Comparison of ENCODE assay signal across 31 cellular contexts in the genomic region with DNA sequence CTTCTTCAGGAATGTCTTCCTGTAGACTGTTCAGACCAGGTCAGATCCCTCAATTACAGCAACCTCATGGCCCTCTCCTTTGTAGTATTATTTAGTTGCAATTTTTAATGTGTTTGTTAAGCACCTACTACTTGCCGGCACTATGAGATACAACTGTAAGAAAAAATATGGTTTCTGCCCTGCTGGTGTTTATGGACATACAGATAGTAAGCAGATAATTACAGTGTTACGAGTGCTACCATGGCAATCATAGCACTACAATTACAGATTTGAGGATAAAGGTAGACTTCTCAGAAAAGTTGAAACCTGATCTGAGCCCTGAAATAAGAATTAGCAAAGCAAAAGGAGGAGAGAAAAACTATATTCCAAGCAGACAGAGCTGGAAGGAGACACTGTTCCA. TPM values are rescaled to one million over a fixed set of nuclear protein-coding genes. Genes with fewer than 3 reads are reported as not detected.
A peak's percentile ranks its signal among the peaks of the same experiment; 100 is the strongest.
DNase-seq lines count a peak whose midpoint lies in the region; ATAC-seq and TF ChIP-seq lines count a peak whose summit lies in the region.
"Had no signal": no experiment of that assay in that cellular context is flagged by ENCODE, and none has a peak within 500 bp of the region (broad histone marks: within the 10 kb centered on the region; RNA-seq: fewer than 3 reads in every experiment).

No MANE protein-coding gene starts in this region.

- H3K4me3 Mint-ChIP-seq in activated T-cell treated with anti-CD3 and anti-CD28 coated beads, Interleukin-2, amount 50 U/mL, for 24 hours = no peak overlapping the region
- no peak overlapping the region for H3K4me3 Mint-ChIP-seq in immature natural killer cell
- no peak overlapping the region for H3K4me3 Mint-ChIP-seq in type B pancreatic cell
- H3K4me3 Mint-ChIP-seq: activated CD4-positive, alpha-beta T cell treated with anti-CD3 and anti-CD28 coated beads, Interleukin-2, amount 10 ng/mL, durations not matched to agents 7 days and 5 days; activated CD8-positive, alpha-beta memory T cell treated with anti-CD3 and anti-CD28 coated beads, Interleukin-2, amount 10 ng/mL, durations not matched to agents 7 days and 5 days; activated naive CD8-positive, alpha-beta T cell; T-cell had no signal

- peak overlapping the region; percentile 2 for H3K27ac Mint-ChIP-seq in activated T-cell treated with anti-CD3 and anti-CD28 coated beads, Interleukin-2, amount 50 U/mL, for 24 hours
- H3K27ac Mint-ChIP-seq in immature natural killer cell (peak overlapping the region in 5 of 6 donors; percentile 4 to 99 (median 55)), type B pancreatic cell (peak overlapping the region; percentile 5)
- H3K27ac Mint-ChIP-seq: activated CD8-positive, alpha-beta memory T cell treated with anti-CD3 and anti-CD28 coated beads, Interleukin-2, amount 10 ng/mL, durations not matched to agents 7 days and 5 days had no signal

- no peaks in the 10 kb centered on the region for H3K9me3 Mint-ChIP-seq in activated T-cell treated with anti-CD3 and anti-CD28 coated beads, Interleukin-2, amount 50 U/mL, for 24 hours
- no peaks in the 10 kb centered on the region for H3K9me3 Mint-ChIP-seq in immature natural killer cell
- H3K9me3 Mint-ChIP-seq in type B pancreatic cell = peaks cover 4% of the 10 kb centered on the region
- H3K9me3 Mint-ChIP-seq: activated CD4-positive, alpha-beta T cell treated with anti-CD3 and anti-CD28 coated beads, Interleukin-2, amount 10 ng/mL, durations not matched to agents 7 days and 5 days; T-cell had no signal

- H3K36me3 Mint-ChIP-seq in activated T-cell treated with anti-CD3 and anti-CD28 coated beads, Interleukin-2, amount 50 U/mL, for 24 hours (ENCODE audit: low read depth) = peaks cover 19% of the 10 kb centered on the region
- H3K36me3 Mint-ChIP-seq in immature natural killer cell = peaks cover 0 to 7% (median 3%) of the 10 kb centered on the region in 3 donors
- peaks cover 10% of the 10 kb centered on the region for H3K36me3 Mint-ChIP-seq in type B pancreatic cell

- no peak for TF ChIP-seq CTCF in RWPE2 (IDR thresholded peaks at IDR 0.05; ENCODE audit: poor library complexity, severe bottlenecking)
- no peak for TF ChIP-seq CTCF in type B pancreatic cell (conservative IDR thresholded peaks at IDR 0.05)

- peaks cover 19% of the 10 kb centered on the region for H3K4me1 ChIP-seq in RWPE2 (ENCODE audit: insufficient read depth, poor library complexity, severe bottlenecking)

- no peaks in the 10 kb centered on the region for H3K9me3 ChIP-seq in RWPE2 (ENCODE audit: severe bottlenecking)
- H3K9me3 ChIP-seq: ascending aorta, HAP-1, suprapubic skin, vagina had no signal

- no peak overlapping the region for H3K4me3 ChIP-seq in RWPE2 (ENCODE audit: severe bottlenecking)
- H3K4me3 ChIP-seq: ascending aorta, HAP-1, suprapubic skin, vagina had no signal

- no peaks in the 10 kb centered on the region for H3K27me3 ChIP-seq in RWPE2 (ENCODE audit: insufficient read depth, poor library complexity, severe bottlenecking)
- H3K27me3 ChIP-seq: ascending aorta, suprapubic skin, vagina had no signal

- H3K36me3 ChIP-seq in RWPE2 (ENCODE audit: low read depth) = 0 out of 2 replicates have a peak, but pooled peaks cover 3% of the 10 kb centered on the region
- H3K36me3 ChIP-seq: vagina had no signal

- peaks cover 38% of the 10 kb centered on the region for H3K4me1 Mint-ChIP-seq in activated T-cell treated with anti-CD3 and anti-CD28 coated beads, Interleukin-2, amount 50 U/mL, for 24 hours (ENCODE audit: low read depth)
- H3K4me1 Mint-ChIP-seq in immature natural killer cell (peaks cover 33 to 35% of the 10 kb centered on the region in 2 donors), type B pancreatic cell (ENCODE audit: unreplicated experiment) (peaks cover 36% of the 10 kb centered on the region)

- H3K27ac ChIP-seq in RWPE2 (ENCODE audit: poor library complexity, severe bottlenecking) = peak overlapping the region; percentile 65
- H3K27ac ChIP-seq: ascending aorta, suprapubic skin, vagina had no signal

- ATAC-seq in RWPE2 (ENCODE audit: low read depth) = no peak
- ATAC-seq: activated CD8-positive, alpha-beta memory T cell treated with anti-CD3 and anti-CD28 coated beads, Interleukin-2, amount 10 ng/mL, durations not matched to agents 7 days and 5 days; HepG2; Panc1; T-cell had no signal

- H3K27me3 Mint-ChIP-seq in activated T-cell treated with anti-CD3 and anti-CD28 coated beads, Interleukin-2, amount 50 U/mL, for 24 hours = no peaks in the 10 kb centered on the region
- H3K27me3 Mint-ChIP-seq in immature natural killer cell (ENCODE audit: low read depth in 3 of 3) (peaks cover 0 to 13% (median 3%) of the 10 kb centered on the region in 3 donors), type B pancreatic cell (no peaks in the 10 kb centered on the region)
- H3K27me3 Mint-ChIP-seq: activated CD4-positive, alpha-beta T cell treated with anti-CD3 and anti-CD28 coated beads, Interleukin-2, amount 10 ng/mL, durations not matched to agents 7 days and 5 days; activated CD8-positive, alpha-beta memory T cell treated with anti-CD3 and anti-CD28 coated beads, Interleukin-2, amount 10 ng/mL, durations not matched to agents 7 days and 5 days; activated naive CD8-positive, alpha-beta T cell; T-cell had no signal

- no peak for DNase-seq in activated T-cell treated with anti-CD3 and anti-CD28 coated beads, Interleukin-2, amount 50 U/mL, for 24 hours
- DNase-seq in activated T-cell treated with anti-CD3 and anti-CD28 coated beads, Interleukin-2, amount 50 U/mL, for 48 hours = no peak
- DNase-seq in RWPE2 (ENCODE audit: low spot score) = no peak
- DNase-seq in immature natural killer cell = no peak
- no peak for DNase-seq in type B pancreatic cell (ENCODE audit: extremely low spot score, unreplicated experiment)
- DNase-seq in ecto neural progenitor cell (ENCODE audit: low spot score) = no peak
- no peak for DNase-seq in NCI-H146 treated with DMSO at 0.1 percent for 48 hours (lab: John Stamatoyannopoulos, UW; ENCODE audit: unreplicated experiment)
- DNase-seq in activated CD8-positive, alpha-beta memory T cell treated with anti-CD3 and anti-CD28 coated beads, Interleukin-2, amount 50 U/mL, for 48 hours = no peak
- DNase-seq: ACHN; activated CD4-positive, alpha-beta T cell treated with anti-CD3 and anti-CD28 coated beads, Interleukin-2, amount 10 ng/mL, durations not matched to agents 7 days and 5 days; activated CD8-positive, alpha-beta memory T cell treated with anti-CD3 and anti-CD28 coated beads, Interleukin-2, amount 10 ng/mL, durations not matched to agents 7 days and 5 days; central memory CD4-positive, alpha-beta T cell; DMS 273 treated with DMSO at 0.1 percent for 48 hours; glutamatergic neuron; NCI-H1092 treated with DMSO at 0.1 percent for 48 hours; NCI-H2029 treated with DMSO at 0.1 percent for 48 hours; NCI-H510A treated with DMSO at 0.1 percent for 48 hours; small intestine; stimulated activated CD4-positive, alpha-beta T cell treated with anti-CD3 and anti-CD28 coated beads, Interleukin-2, amount 100 ng/mL, for 24 hours; T-cell had no signal

RNA-seq across cellular contexts. Expression of gene LRRC51, which starts 2.8 kb away (rescaled TPM):
- 1 to 10 TPM in 2 of 3 donors, not detected in 1; 3.4 to 4.7 TPM for polyA plus RNA-seq in immature natural killer cell
- total RNA-seq in type B pancreatic cell (ENCODE audit: low replicate concordance) = 7.9 and 14.7 TPM in 2 replicates

RNA-seq across cellular contexts. Expression of gene NUMA1, which starts 3.1 kb away (rescaled TPM):
- 10 to 100 TPM in 2 of 3 donors, 1 to 10 TPM in 1; 2.7 to 92.5 (median 10.5) TPM for polyA plus RNA-seq in immature natural killer cell
- 183 and 225 TPM in 2 replicates for total RNA-seq in type B pancreatic cell (ENCODE audit: low replicate concordance)

RNA-seq across cellular contexts. Expression of gene LAMTOR1, which starts 19.7 kb away (rescaled TPM):
- polyA plus RNA-seq in immature natural killer cell = 100 to 1,000 TPM; 110 to 181 (median 138) TPM
- total RNA-seq in type B pancreatic cell (ENCODE audit: low replicate concordance) = 73.0 and 93.8 TPM in 2 replicates

RNA-seq across cellular contexts. Expression of gene TOMT, which starts 22.3 kb away (rescaled TPM):
- polyA plus RNA-seq in immature natural killer cell = not detected
- not detected in 2 replicates for total RNA-seq in type B pancreatic cell (ENCODE audit: low replicate concordance)
- total RNA-seq: activated CD4-positive, alpha-beta T cell treated with anti-CD3 and anti-CD28 coated beads, Interleukin-2, amount 10 ng/mL, durations not matched to agents 7 days and 5 days; ascending aorta; dermis microvascular lymphatic vessel endothelial cell; HepG2; omental fat pad; renal cortical epithelial cell; suprapubic skin; vagina had no signal
- polyA plus RNA-seq: BJ, HepG2, small intestine had no signal

RNA-seq across cellular contexts. Expression of gene ANAPC15, which starts 29.1 kb away (rescaled TPM):
- polyA plus RNA-seq in immature natural killer cell = 10 to 100 TPM; 70.9 to 76.7 (median 75.2) TPM
- total RNA-seq in type B pancreatic cell (ENCODE audit: low replicate concordance) = 45.5 and 47.9 TPM in 2 replicates
- total RNA-seq: ascending aorta had no signal

Comparison
In these comparisons a context has a peak if more than half of its experiments do, and no peak if none do; other contexts are left out.
1. H3K27ac Mint-ChIP-seq: peak in every context shown above with its lines; median percentile 55 in immature natural killer cell; 5 in type B pancreatic cell; 2 in activated T-cell treated with anti-CD3 and anti-CD28 coated beads, Interleukin-2, amount 50 U/mL, for 24 hours.